In the genomic region with DNA sequence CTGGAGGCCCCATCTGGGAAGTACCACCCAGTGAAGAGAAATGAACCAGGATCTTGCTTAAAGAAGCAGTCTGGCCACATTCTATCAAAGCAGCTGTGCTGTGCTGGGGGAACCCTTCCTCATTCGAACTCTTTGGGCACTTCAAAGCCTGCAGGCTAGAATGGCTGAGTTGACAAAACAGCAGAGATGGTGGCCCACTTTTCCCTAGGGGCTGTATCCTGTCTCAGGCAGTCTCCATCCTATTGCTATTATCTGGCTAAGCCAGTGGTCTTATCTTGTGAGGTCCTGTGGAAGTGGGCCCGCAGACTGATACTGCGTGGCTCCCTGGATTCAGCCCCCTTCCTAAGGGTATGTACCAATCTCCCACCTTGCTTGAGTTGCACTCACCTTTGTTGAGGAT, we compare ENCODE assay signal across 16 cellular contexts.
DNase-seq lines count a peak whose midpoint lies in the region; ATAC-seq and TF ChIP-seq lines count a peak whose summit lies in the region.
"Had no signal": no experiment of that assay in that cellular context is flagged by ENCODE, and none has a peak within 500 bp of the region (broad histone marks: within the 10 kb centered on the region; RNA-seq: fewer than 3 reads in every experiment).

No MANE protein-coding gene starts in this region.

- peak overlapping the region; percentile 83 for H3K9ac ChIP-seq in Loucy (ENCODE audit: low read depth, low read length, poor library complexity, severe bottlenecking)
- H3K9ac ChIP-seq: KMS-11 had no signal

- peaks cover 34% of the 10 kb centered on the region for H3K4me1 ChIP-seq in Loucy (ENCODE audit: insufficient read depth, low read length, poor library complexity, severe bottlenecking)
- H3K4me1 ChIP-seq: HAP-1, stomach, vagina had no signal

- H3K27ac Mint-ChIP-seq in activated T-cell treated with anti-CD3 and anti-CD28 coated beads, Interleukin-2, amount 50 U/mL, for 24 hours = peak overlapping the region; percentile 80
- peak overlapping the region; percentile 92 for H3K27ac Mint-ChIP-seq in activated naive CD8-positive, alpha-beta T cell
- peak overlapping the region; percentile 71 to 88 for H3K27ac Mint-ChIP-seq in natural killer cell treated with Interleukin-12 subunit alpha and Interleukin-12 subunit beta and Interleukin-15 and Interleukin-18, amount 100 ng/mL, for 72 hours

- no peaks in the 10 kb centered on the region for H3K9me2 ChIP-seq in Loucy (replicated peaks; ENCODE audit: low read depth, low read length)

- ATAC-seq in natural killer cell treated with Interleukin-12 subunit alpha and Interleukin-12 subunit beta and Interleukin-15 and Interleukin-18, amount 100 ng/mL, for 72 hours = no peak
- no peak for ATAC-seq in GM21737 (IDR thresholded peaks at IDR 0.05; ENCODE audit: unreplicated experiment)

- H3K9me3 Mint-ChIP-seq in activated T-cell treated with anti-CD3 and anti-CD28 coated beads, Interleukin-2, amount 50 U/mL, for 24 hours = peaks cover 13% of the 10 kb centered on the region
- H3K9me3 Mint-ChIP-seq in activated naive CD8-positive, alpha-beta T cell (ENCODE audit: low read depth) = no peaks in the 10 kb centered on the region
- H3K9me3 Mint-ChIP-seq in natural killer cell treated with Interleukin-12 subunit alpha and Interleukin-12 subunit beta and Interleukin-15 and Interleukin-18, amount 100 ng/mL, for 72 hours = peaks cover 2% of the 10 kb centered on the region

- H3F3A ChIP-seq in Loucy (ENCODE audit: low read depth) = peaks cover 3% of the 10 kb centered on the region; the same call in 1 of the 2 replicates

- H3K36me3 Mint-ChIP-seq in activated T-cell treated with anti-CD3 and anti-CD28 coated beads, Interleukin-2, amount 50 U/mL, for 24 hours (ENCODE audit: low read depth) = peaks cover 10% of the 10 kb centered on the region
- peaks cover 3% of the 10 kb centered on the region for H3K36me3 Mint-ChIP-seq in activated naive CD8-positive, alpha-beta T cell
- H3K36me3 Mint-ChIP-seq in natural killer cell treated with Interleukin-12 subunit alpha and Interleukin-12 subunit beta and Interleukin-15 and Interleukin-18, amount 100 ng/mL, for 72 hours = peaks cover 18% of the 10 kb centered on the region

- peak overlapping the region; percentile 15 for H3K4me3 Mint-ChIP-seq in activated T-cell treated with anti-CD3 and anti-CD28 coated beads, Interleukin-2, amount 50 U/mL, for 24 hours
- H3K4me3 Mint-ChIP-seq in activated naive CD8-positive, alpha-beta T cell = peak overlapping the region; percentile 65
- peak overlapping the region; percentile 65 for H3K4me3 Mint-ChIP-seq in natural killer cell treated with Interleukin-12 subunit alpha and Interleukin-12 subunit beta and Interleukin-15 and Interleukin-18, amount 100 ng/mL, for 72 hours

- peaks cover 47% of the 10 kb centered on the region for H3K27me3 Mint-ChIP-seq in activated T-cell treated with anti-CD3 and anti-CD28 coated beads, Interleukin-2, amount 50 U/mL, for 24 hours
- H3K27me3 Mint-ChIP-seq in activated naive CD8-positive, alpha-beta T cell = no peaks in the 10 kb centered on the region
- peaks cover 0 to 4% of the 10 kb centered on the region in 2 donors for H3K27me3 Mint-ChIP-seq in natural killer cell treated with Interleukin-12 subunit alpha and Interleukin-12 subunit beta and Interleukin-15 and Interleukin-18, amount 100 ng/mL, for 72 hours

- peak overlapping the region; percentile 89 for H3K4me2 ChIP-seq in Loucy (ENCODE audit: low read depth, low read length, poor library complexity, severe bottlenecking)
- H3K4me2 ChIP-seq: KMS-11 had no signal

- H3K4me3 ChIP-seq in Loucy (ENCODE audit: low read length, poor library complexity, severe bottlenecking) = peak overlapping the region; percentile 75
- H3K4me3 ChIP-seq: HAP-1, stomach, vagina had no signal

- no peaks in the 10 kb centered on the region for H3K9me3 ChIP-seq in Loucy (ENCODE audit: insufficient read depth, low read depth, low read length)
- H3K9me3 ChIP-seq: HAP-1, stomach, vagina had no signal

- DNase-seq in activated T-cell treated with anti-CD3 and anti-CD28 coated beads, Interleukin-2, amount 50 U/mL, for 24 hours = no peak
- DNase-seq in activated T-cell treated with anti-CD3 and anti-CD28 coated beads for 4 hours (no peak), NCI-H524 treated with DMSO at 0.1 percent for 48 hours (lab: John Stamatoyannopoulos, UW) (no peak), GM03348 (ENCODE audit: low spot score) (no peak)
- no peak for DNase-seq in natural killer cell treated with Interleukin-12 subunit alpha and Interleukin-12 subunit beta and Interleukin-15 and Interleukin-18, amount 100 ng/mL, for 72 hours (ENCODE audit: low spot score)
- DNase-seq: anterior cingulate cortex, hippocampal formation, kidney glomerular epithelial cell, NCI-H1105 treated with DMSO at 0.1 percent for 48 hours, stomach had no signal

- peaks cover 62% of the 10 kb centered on the region for H3K4me1 Mint-ChIP-seq in activated T-cell treated with anti-CD3 and anti-CD28 coated beads, Interleukin-2, amount 50 U/mL, for 24 hours (ENCODE audit: low read depth)
- H3K4me1 Mint-ChIP-seq in activated naive CD8-positive, alpha-beta T cell (ENCODE audit: low read depth) = peaks cover 69% of the 10 kb centered on the region
- peaks cover 55 to 58% of the 10 kb centered on the region in 2 donors for H3K4me1 Mint-ChIP-seq in natural killer cell treated with Interleukin-12 subunit alpha and Interleukin-12 subunit beta and Interleukin-15 and Interleukin-18, amount 100 ng/mL, for 72 hours (ENCODE audit: low read depth in 2 of 2)

- H3K79me2 ChIP-seq in Loucy (ENCODE audit: insufficient read depth, low read length) = peaks cover 10% of the 10 kb centered on the region; the same call in 1 of the 2 replicates

- no peak overlapping the region for H2AFZ ChIP-seq in Loucy (ENCODE audit: low read length)

- no peaks in the 10 kb centered on the region for H3K36me3 ChIP-seq in Loucy (ENCODE audit: insufficient read depth, low read length)
- H3K36me3 ChIP-seq: HAP-1, stomach, vagina had no signal

- TF ChIP-seq CTCF in Loucy (conservative IDR thresholded peaks at IDR 0.05; ENCODE audit: low read length) = no peak

- H4K20me1 ChIP-seq in Loucy (ENCODE audit: insufficient read depth, low read length, poor library complexity, severe bottlenecking) = no peaks in the 10 kb centered on the region

- no peaks in the 10 kb centered on the region for H3K27me3 ChIP-seq in Loucy (ENCODE audit: insufficient read depth, low read length, poor library complexity, severe bottlenecking)
- H3K27me3 ChIP-seq: stomach, vagina had no signal

Comparison
In these comparisons a context has a peak if more than half of its experiments do, and no peak if none do; other contexts are left out.
1. H3K4me3 Mint-ChIP-seq: peak in every context shown above with its lines; median percentile 65 in activated naive CD8-positive, alpha-beta T cell; 65 in natural killer cell treated with Interleukin-12 subunit alpha and Interleukin-12 subunit beta and Interleukin-15 and Interleukin-18, amount 100 ng/mL, for 72 hours; 15 in activated T-cell treated with anti-CD3 and anti-CD28 coated beads, Interleukin-2, amount 50 U/mL, for 24 hours.